ENCODE assay signal across 8 cellular contexts in genomic region chr15:40115670-40116093, GRCh38. TPM values are rescaled to one million over a fixed set of nuclear protein-coding genes. Genes with fewer than 3 reads are reported as not detected.
DNase-seq lines count a peak whose midpoint lies in the region; ATAC-seq and TF ChIP-seq lines count a peak whose summit lies in the region.

No MANE protein-coding gene starts in this region.

- in situ Hi-C loops in brain microvascular endothelial cell (cut with HindIII; ENCODE audit: low pct_ligation_motif_present, low sequenced_read_pairs): no loop called here

- intact Hi-C loops in ascending aorta (cut with DNase I): no loop called here

- no peak overlapping the region for H3K4me3 ChIP-seq in HL-60 (replicated peaks; ENCODE audit: insufficient read depth, low read length)
- no peak overlapping the region for H3K4me3 ChIP-seq in brain microvascular endothelial cell (ENCODE audit: low read depth, low read length)
- no peak overlapping the region for H3K4me3 ChIP-seq in ascending aorta

- H3K4me1 ChIP-seq in ascending aorta: no peaks in the 10 kb centered on the region

- H3K36me3 ChIP-seq in brain microvascular endothelial cell (replicated peaks): no peaks in the 10 kb centered on the region
- H3K36me3 ChIP-seq in ascending aorta: no peaks in the 10 kb centered on the region

- DNase-seq in HL-60 (ENCODE audit: low read depth in 1 of 2, low spot score in 1 of 2) (peak; percentile 88 to 89), left kidney (ENCODE audit: low read depth, low spot score) (peak; percentile 94), brain microvascular endothelial cell (no peak), NCI-H526 (lab: John Stamatoyannopoulos, UW) (no peak), ascending aorta (ENCODE audit: low spot score in 2 of 2) (no peak)
- DNase-seq in activated CD4-positive, alpha-beta T cell treated with anti-CD3 and anti-CD28 coated beads, Interleukin-2, amount 50 U/mL, for 48 hours: peak; percentile 52 to 64

- H3K27ac ChIP-seq in HL-60 (replicated peaks): peak overlapping the region; percentile 12; the same call in 1 of the 2 replicates
- H3K27ac ChIP-seq in brain microvascular endothelial cell: no peak overlapping the region
- H3K27ac ChIP-seq in ascending aorta: no peak overlapping the region

- H3K27me3 ChIP-seq in HL-60 (ENCODE audit: insufficient read depth, poor library complexity, severe bottlenecking): no peaks in the 10 kb centered on the region
- H3K27me3 ChIP-seq in brain microvascular endothelial cell (replicated peaks): peaks cover 2% of the 10 kb centered on the region
- H3K27me3 ChIP-seq in ascending aorta: no peaks in the 10 kb centered on the region

- peak; percentile 86 for ATAC-seq in GM18499 (IDR thresholded peaks at IDR 0.05; ENCODE audit: insufficient read depth, unreplicated experiment)
- ATAC-seq in GM21515 (IDR thresholded peaks at IDR 0.05; ENCODE audit: unreplicated experiment): peak; percentile 88

- no peak for TF ChIP-seq CTCF in HL-60 (IDR thresholded peaks at IDR 0.05; ENCODE audit: insufficient read depth, low read length)
- TF ChIP-seq CTCF in brain microvascular endothelial cell (IDR thresholded peaks at IDR 0.05; ENCODE audit: low read depth, low read length, missing control alignments): no peak
- TF ChIP-seq CTCF in ascending aorta (IDR thresholded peaks at IDR 0.05): no peak

- H3K9me3 ChIP-seq in ascending aorta: no peaks in the 10 kb centered on the region

RNA-seq across cellular contexts. Expression of gene BMF, which starts 7.0 kb away (rescaled TPM):
- 2.2 TPM for total RNA-seq in ascending aorta

RNA-seq across cellular contexts. Expression of gene BUB1B, which starts 45.2 kb away (rescaled TPM):
- total RNA-seq in ascending aorta: not detected

Comparison
In these comparisons a context has a peak if more than half of its experiments do, and no peak if none do; other contexts are left out.
1. DNase-seq: peak in HL-60 (2 of 2), activated CD4-positive, alpha-beta T cell treated with anti-CD3 and anti-CD28 coated beads, Interleukin-2, amount 50 U/mL, for 48 hours (2 of 2) and left kidney (single experiment); none in brain microvascular endothelial cell (single experiment), NCI-H526 (0 of 2) and ascending aorta (0 of 2).